Comparison of ENCODE assay signal across 8 cellular contexts in genomic region chr2:151828143-151828889, GRCh38.
DNase-seq lines count a peak whose midpoint lies in the region; ATAC-seq and TF ChIP-seq lines count a peak whose summit lies in the region.

Gene ARL5A (minus strand): TSS chr2:151828421. CDS start chr2:151828176, 245 bp downstream.

- H3K27ac Mint-ChIP-seq in central memory CD8-positive, alpha-beta T cell (ENCODE audit: low read depth), result peak within 1 kb of the TSS; percentile 87

- peaks cover 57% of the 10 kb centered on the region for H3K4me1 Mint-ChIP-seq in central memory CD8-positive, alpha-beta T cell

- DNase-seq in AG09309 (ENCODE audit: low read depth) (peak; percentile 71), NCI-H446 (lab: John Stamatoyannopoulos, UW) (peak; percentile 80 to 95), islet precursor cell (peak; percentile 98)
- DNase-seq in activated CD4-positive, CD25-positive, alpha-beta regulatory T cell treated with anti-CD3 and anti-CD28 coated beads, Interleukin-2, amount 50 U/mL, for 16 hours (ENCODE audit: low read depth, low spot score), result peak; percentile 88
- DNase-seq in central memory CD8-positive, alpha-beta T cell (ENCODE audit: low spot score in 2 of 2), result peak; percentile 94 to 97
- DNase-seq in stimulated activated CD4-positive, alpha-beta T cell treated with anti-CD3 and anti-CD28 coated beads, Interleukin-12 subunit alpha, Interleukin-12 subunit beta, amount 100 ng/mL, for 48 hours (ENCODE audit: low read depth in 2 of 3, low spot score in 1 of 3), result peak; percentile 90 to 91 (median 90)

- peaks cover 17% of the 10 kb centered on the region for H3K36me3 Mint-ChIP-seq in central memory CD8-positive, alpha-beta T cell (ENCODE audit: insufficient read depth)

- peak within 1 kb of the TSS; percentile 81 for H3K4me3 ChIP-seq in AG09309 (ENCODE audit: control insufficient read depth, low read depth, low read length)

- no peak for TF ChIP-seq CTCF in AG09309 (IDR thresholded peaks at IDR 0.05; ENCODE audit: control insufficient read depth, insufficient read depth, low read depth, low read length, missing control alignments)

- no peaks in the 10 kb centered on the region for H3K27me3 Mint-ChIP-seq in central memory CD8-positive, alpha-beta T cell

- H3K4me3 Mint-ChIP-seq in central memory CD8-positive, alpha-beta T cell, result peak within 1 kb of the TSS; percentile 80

- ATAC-seq in GM19025 (IDR thresholded peaks at IDR 0.05; ENCODE audit: low read depth, unreplicated experiment) (peak; percentile 95), HG03342 (IDR thresholded peaks at IDR 0.05; ENCODE audit: unreplicated experiment) (peak; percentile 96)
- ATAC-seq in central memory CD8-positive, alpha-beta T cell (replicated peaks; ENCODE audit: extremely low read depth, poor library complexity, severe bottlenecking), result peak; percentile 91

- H3K9me3 Mint-ChIP-seq in central memory CD8-positive, alpha-beta T cell, result no peaks in the 10 kb centered on the region

Comparison
In these comparisons a context has a peak if more than half of its experiments do, and no peak if none do; other contexts are left out.
1. Peak in every context shown above with its lines: DNase-seq, ATAC-seq and H3K4me3 ChIP-seq.